In the genomic region with DNA sequence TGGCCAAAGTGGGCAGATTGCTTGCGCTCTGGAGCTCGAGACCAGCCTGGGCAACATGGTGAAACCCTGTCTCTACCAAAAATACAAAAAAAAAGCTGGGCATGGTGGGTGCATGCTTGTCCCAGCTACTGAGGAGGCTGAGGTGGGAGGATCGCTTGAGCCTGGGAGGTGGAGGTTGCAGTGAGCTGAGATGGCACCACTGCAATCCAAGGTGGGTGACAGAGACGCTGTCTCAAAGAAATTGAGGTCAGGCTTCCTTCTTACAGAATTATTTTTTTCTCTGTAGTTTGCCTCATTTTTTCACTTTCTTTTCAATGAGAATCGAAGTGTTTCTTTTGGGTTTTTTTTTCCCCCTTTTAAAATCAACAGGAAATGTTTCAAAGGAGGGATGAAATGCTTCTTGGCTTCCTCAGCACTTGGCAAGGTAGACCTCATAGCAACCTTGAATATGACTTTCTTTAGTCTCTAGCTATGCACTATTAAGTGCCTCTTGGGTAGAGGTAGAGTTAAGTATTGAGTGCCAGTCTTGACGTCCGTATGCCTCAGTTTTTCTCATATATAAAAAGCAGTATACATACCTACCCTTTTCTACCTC, we compare ENCODE assay signal across 23 cellular contexts. TPM values are rescaled to one million over a fixed set of nuclear protein-coding genes. Genes with fewer than 3 reads are reported as not detected.
A peak's percentile ranks its signal among the peaks of the same experiment; 100 is the strongest.
DNase-seq lines count a peak whose midpoint lies in the region; ATAC-seq, FAIRE-seq and TF ChIP-seq lines count a peak whose summit lies in the region.
"Had no signal": no experiment of that assay in that cellular context is flagged by ENCODE, and none has a peak within 500 bp of the region (broad histone marks: within the 10 kb centered on the region; RNA-seq: fewer than 3 reads in every experiment).

No MANE protein-coding gene starts in this region.

- no peak overlapping the region for H4K5ac ChIP-seq in H1 (ENCODE audit: insufficient read length, low read depth, low read length)

- peak overlapping the region; percentile 77 for H3K27ac Mint-ChIP-seq in T-helper 1 cell treated with Interleukin-12 subunit alpha and Interleukin-12 subunit beta and Interleukin-4 antibody, amounts not matched to agents 30 μg/mL and 1 μg/mL, for 36 hours
- H3K27ac Mint-ChIP-seq: dendritic cell treated with granulocyte-macrophage colony-stimulating factor and Interleukin-4, amounts not matched to agents 40 ng/mL and 50 ng/mL, for 4 days had no signal

- H2AK5ac ChIP-seq in H1 (ENCODE audit: low read depth, low read length) (no peak overlapping the region), neuronal stem cell (ENCODE audit: low read depth, low read length) (no peak overlapping the region)

- no peak for TF ChIP-seq POLR2A in HepG2 (IDR thresholded peaks at IDR 0.05; ENCODE audit: insufficient read depth in 1 of 2, low read depth in 2 of 2, low read length in 2 of 2)
- no peak for TF ChIP-seq POLR2A in right lobe of liver (IDR thresholded peaks at IDR 0.05)
- TF ChIP-seq POLR2A in H1 (IDR thresholded peaks at IDR 0.05; ENCODE audit: control extremely low read depth in 1 of 2, low read depth in 2 of 2, low read length in 2 of 2), result no peak
- no peak for TF ChIP-seq POLR2A in thyroid gland (IDR thresholded peaks at IDR 0.05)

- peak overlapping the region; percentile 75 for H3K4ac ChIP-seq in H1 (replicated peaks; ENCODE audit: insufficient read length, low read depth, low read length)
- no peak overlapping the region for H3K4ac ChIP-seq in neuronal stem cell (ENCODE audit: low read length)

- H4K20me1 ChIP-seq in HepG2 (ENCODE audit: insufficient read depth, low read length), result no peaks in the 10 kb centered on the region
- peaks cover 0 to 2% of the 10 kb centered on the region in 2 experiments for H4K20me1 ChIP-seq in H1 (replicated peaks in 1 of 2; ENCODE audit: control insufficient read depth in 1 of 2, insufficient read depth in 2 of 2, low read length in 2 of 2)

- no TSS peak for BruUV-seq in HepG2 (replicated peaks; lab: Mats Ljungman, UMichigan)

- no peak overlapping the region for H2BK20ac ChIP-seq in H1 (ENCODE audit: low read length)

- no peak overlapping the region for H2BK12ac ChIP-seq in H1 (ENCODE audit: low read depth, low read length)
- no peak overlapping the region for H2BK12ac ChIP-seq in neuronal stem cell (ENCODE audit: low read length)

- H3K9me3 ChIP-seq in HepG2 (ENCODE audit: low read length) (no peaks in the 10 kb centered on the region), right lobe of liver (no peaks in the 10 kb centered on the region), H1 (ENCODE audit: insufficient read depth in 2 of 2, low read depth in 1 of 2, low read length in 1 of 2) (no peaks in the 10 kb centered on the region), thyroid gland (no peaks in the 10 kb centered on the region), neuronal stem cell (replicated peaks in 1 of 2; ENCODE audit: control insufficient read depth in 2 of 2, insufficient read depth in 1 of 2, low read depth in 1 of 2, low read length in 2 of 2) (no peaks in the 10 kb centered on the region)
- H3K9me3 ChIP-seq: esophagus muscularis mucosa, heart right ventricle, vagina had no signal

- ATAC-seq in HepG2 (no peak), right lobe of liver (no peak)
- ATAC-seq: foreskin keratinocyte, heart right ventricle, left colon, PC-3, Right ventricle myocardium inferior, SK-N-SH treated with all-trans-retinoic acid at 6 μM for 48 hours had no signal

- H3K23ac ChIP-seq in H1 (ENCODE audit: insufficient read length) (no peak overlapping the region), neuronal stem cell (ENCODE audit: low read depth, low read length, poor library complexity) (no peak overlapping the region)

- H2BK5ac ChIP-seq in H1 (ENCODE audit: low read depth, low read length), result no peak overlapping the region
- H2BK5ac ChIP-seq in neuronal stem cell (ENCODE audit: low read length), result no peak overlapping the region

- intact Hi-C loops in HepG2 (cut with micrococcal nuclease; ENCODE audit: unreplicated experiment), result no loop called here
- intact Hi-C loops in right lobe of liver (cut with DNase I), result no loop called here
- intact Hi-C loops in thyroid gland (cut with DNase I), result no loop called here

- H3K9me3 Mint-ChIP-seq in T-helper 1 cell treated with Interleukin-12 subunit alpha and Interleukin-12 subunit beta and Interleukin-4 antibody, amounts not matched to agents 30 μg/mL and 1 μg/mL, for 36 hours, result no peaks in the 10 kb centered on the region
- H3K9me3 Mint-ChIP-seq: central memory CD8-positive, alpha-beta T cell; dendritic cell treated with granulocyte-macrophage colony-stimulating factor and Interleukin-4, amounts not matched to agents 40 ng/mL and 50 ng/mL, for 4 days had no signal

- H3K27ac ChIP-seq in HepG2 (ENCODE audit: extremely low read length, insufficient read depth, low read length), result no peak overlapping the region
- H3K27ac ChIP-seq in right lobe of liver, result no peak overlapping the region
- no peak overlapping the region for H3K27ac ChIP-seq in H1 (ENCODE audit: low read depth, low read length)
- peak overlapping the region; percentile 54 to 72 (median 68) for H3K27ac ChIP-seq in thyroid gland
- H3K27ac ChIP-seq in neuronal stem cell (replicated peaks; ENCODE audit: low read length), result no peak overlapping the region
- H3K27ac ChIP-seq: 22Rv1, esophagus muscularis mucosa, foreskin keratinocyte, heart right ventricle, vagina had no signal

- POLR2A ChIA-PET in HepG2 (lab: Yijun Ruan, JAX), result no interaction called here
- POLR2A ChIA-PET in H1 (lab: Charles Lee; ENCODE audit: partially characterized antibody), result interaction anchor here (0.7 kb wide), 1 partner anchor 11 kb away, joined by 3 read pairs; no protein-coding TSS in a partner anchor

- WGBS in HepG2 (ENCODE audit: low lambda C conversion rate), result 95% methylated on average over 7 of the region's 7 CpGs
- 89% methylated on average over 7 of the region's 7 CpGs for WGBS in right lobe of liver (ENCODE audit: insufficient coverage, low coverage, low lambda C conversion rate, missing lambda C conversion rate)
- 92% methylated on average over 7 of the region's 7 CpGs; no CpG with 5 or more reads in 1 of the 2 experiments for WGBS in H1 (ENCODE audit: extremely low coverage in 1 of 2, insufficient coverage in 1 of 2, insufficient read length in 1 of 2, insufficient replicate concordance in 2 of 2, low coverage in 1 of 2, low lambda C conversion rate in 2 of 2, missing lambda C conversion rate in 1 of 2), 2 experiments
- WGBS in thyroid gland, 2 donors, result 67 to 71% methylated on average over 7 of the region's 7 CpGs
- WGBS in neuronal stem cell (ENCODE audit: extremely low coverage in 2 of 2, insufficient read length in 2 of 2, insufficient replicate concordance in 1 of 2), 2 donors, result no CpG with 5 or more reads among the region's 7 CpGs

- H3K14ac ChIP-seq in H1 (ENCODE audit: insufficient read length) (no peak overlapping the region), neuronal stem cell (ENCODE audit: low read length) (no peak overlapping the region)

- H2AFZ ChIP-seq in HepG2 (ENCODE audit: low read length) (no peak overlapping the region), H1 (ENCODE audit: low read length) (no peak overlapping the region), neuronal stem cell (ENCODE audit: low read length) (no peak overlapping the region)

- H4K91ac ChIP-seq in H1 (replicated peaks; ENCODE audit: insufficient read length, low read length) (no peak overlapping the region), neuronal stem cell (ENCODE audit: low read depth, low read length, poor library complexity) (no peak overlapping the region)

- no peak for TF ChIP-seq CTCF in HepG2 (CRISPR knock-in tag; IDR thresholded peaks at IDR 0.05)
- TF ChIP-seq CTCF in right lobe of liver (IDR thresholded peaks at IDR 0.05), result no peak
- no peak for TF ChIP-seq CTCF in H1 (IDR thresholded peaks at IDR 0.05; ENCODE audit: control extremely low read depth in 1 of 3, insufficient read depth in 1 of 3, low read depth in 1 of 3, low read length in 3 of 3)
- no peak for TF ChIP-seq CTCF in thyroid gland (IDR thresholded peaks at IDR 0.05)

- no peaks in the 10 kb centered on the region for H3K4me1 ChIP-seq in HepG2 (ENCODE audit: insufficient read depth, low read length)
- no peaks in the 10 kb centered on the region for H3K4me1 ChIP-seq in right lobe of liver
- H3K4me1 ChIP-seq in H1 (replicated peaks in 1 of 4; ENCODE audit: control insufficient read depth in 3 of 4, insufficient read depth in 4 of 4, low read length in 3 of 4), result peaks cover 0 to 6% (median 0%) of the 10 kb centered on the region in 4 experiments; a peak in 1 of 7 replicates
- peaks cover 26 to 32% of the 10 kb centered on the region in 2 donors for H3K4me1 ChIP-seq in thyroid gland
- H3K4me1 ChIP-seq in neuronal stem cell (ENCODE audit: control insufficient read depth in 2 of 2, insufficient read depth in 1 of 2, low read depth in 1 of 2, low read length in 2 of 2), result peaks cover 3 to 5% of the 10 kb centered on the region in 2 donors
- H3K4me1 ChIP-seq: esophagus muscularis mucosa, foreskin keratinocyte, vagina had no signal

- H3K27me3 ChIP-seq in HepG2 (ENCODE audit: control insufficient read depth in 1 of 2, insufficient read depth in 2 of 2, low read length in 2 of 2) (no peaks in the 10 kb centered on the region), right lobe of liver (no peaks in the 10 kb centered on the region), H1 (replicated peaks in 1 of 4; ENCODE audit: control insufficient read depth in 3 of 4, extremely low read depth in 1 of 4, insufficient read depth in 3 of 4, low read length in 3 of 4) (no peaks in the 10 kb centered on the region), thyroid gland (no peaks in the 10 kb centered on the region), neuronal stem cell (ENCODE audit: control insufficient read depth in 3 of 3, insufficient read depth in 3 of 3, low read depth in 1 of 3, low read length in 3 of 3) (no peaks in the 10 kb centered on the region)
- H3K27me3 ChIP-seq: esophagus muscularis mucosa, foreskin keratinocyte, heart right ventricle, vagina had no signal

- FAIRE-seq in HepG2 (lab: Jason Lieb, UNC), result no peak
- no peak for FAIRE-seq in H1 (lab: Jason Lieb, UNC)

- TF ChIP-seq RAD21 in HepG2 (CRISPR knock-in tag; IDR thresholded peaks at IDR 0.05) (no peak), H1 (IDR thresholded peaks at IDR 0.05 in 1 of 2, conservative IDR thresholded peaks at IDR 0.05 in 1 of 2; ENCODE audit: low read depth in 2 of 2, low read length in 2 of 2) (no peak)

- TF ChIP-seq EP300 in HepG2 (IDR thresholded peaks at IDR 0.05; ENCODE audit: low read depth in 2 of 2, low read length in 2 of 2) (no peak), HepG2 (CRISPR knock-in tag; IDR thresholded peaks at IDR 0.05; ENCODE audit: borderline replicate concordance) (no peak), H1 (IDR thresholded peaks at IDR 0.05; ENCODE audit: borderline replicate concordance in 1 of 2, low read depth in 2 of 2, low read length in 2 of 2) (no peak)

- H3K36me3 ChIP-seq in HepG2 (replicated peaks in 1 of 2; ENCODE audit: control insufficient read depth in 1 of 2, insufficient read depth in 2 of 2, low read length in 2 of 2) (peaks cover 1 to 2% of the 10 kb centered on the region in 2 experiments; a peak in 3 of 5 replicates), right lobe of liver (peaks cover 0 to 8% (median 4%) of the 10 kb centered on the region in 4 donors), H1 (ENCODE audit: control insufficient read depth in 2 of 4, insufficient read depth in 4 of 4, low read length in 3 of 4) (peaks cover 0 to 11% (median 2%) of the 10 kb centered on the region in 4 experiments; a peak in 6 of 8 replicates), thyroid gland (no peaks in the 10 kb centered on the region), neuronal stem cell (replicated peaks in 1 of 2; ENCODE audit: control insufficient read depth in 2 of 2, insufficient read depth in 2 of 2, low read length in 2 of 2) (peaks cover under 1 to 59% of the 10 kb centered on the region in 2 donors)

- CTCF ChIA-PET in HepG2 (lab: Yijun Ruan, JAX; ENCODE audit: low intra/inter-chr PET ratio, low total read pairs) (no interaction called here), H1 (lab: Charles Lee; ENCODE audit: partially characterized antibody) (interaction anchor here (1.0 to 28.0 kb wide), 5 partner anchors 9 to 271 kb away, joined by 3 to 397 read pairs (median 5); no protein-coding TSS in a partner anchor)

- H2BK15ac ChIP-seq in H1 (ENCODE audit: low read length) (no peak overlapping the region), neuronal stem cell (ENCODE audit: low read length) (no peak overlapping the region)

- no peak overlapping the region for H3K18ac ChIP-seq in H1 (ENCODE audit: extremely low read depth, low read length)
- H3K18ac ChIP-seq in neuronal stem cell (ENCODE audit: low read length), result no peak overlapping the region

- H3K9ac ChIP-seq in HepG2 (ENCODE audit: insufficient read depth, low read depth, low read length) (no peak overlapping the region), H1 (replicated peaks in 1 of 4; ENCODE audit: extremely low read depth in 1 of 4, low read depth in 3 of 4, low read length in 3 of 4) (no peak overlapping the region), neuronal stem cell (ENCODE audit: low read depth, low read length, poor library complexity) (no peak overlapping the region)

- H3K4me1 Mint-ChIP-seq in T-helper 1 cell treated with Interleukin-12 subunit alpha and Interleukin-12 subunit beta and Interleukin-4 antibody, amounts not matched to agents 30 μg/mL and 1 μg/mL, for 36 hours (ENCODE audit: low read depth), result peaks cover 27% of the 10 kb centered on the region

- no peak overlapping the region for H3K56ac ChIP-seq in H1 (replicated peaks; ENCODE audit: insufficient read length, low read depth, low read length)

- DNase-seq in T-helper 1 cell (no peak), HepG2 (ENCODE audit: low spot score) (no peak), right lobe of liver (no peak), H1 (ENCODE audit: low read depth in 1 of 2, low spot score in 2 of 2) (no peak), thyroid gland (peak in 1 of 2 donors; percentile 31), Ammon's horn (ENCODE audit: low spot score) (no peak), neuronal stem cell (ENCODE audit: low spot score) (no peak)
- DNase-seq: activated T-cell treated with anti-CD3 and anti-CD28 coated beads, Interleukin-2, amount 50 U/mL, for 1 hour; foreskin keratinocyte; heart right ventricle; left colon; NCI-H1694 treated with DMSO at 0.1 percent for 48 hours; NCI-H510A; occipital lobe; PC-3 had no signal

- H3K23me2 ChIP-seq in H1 (ENCODE audit: low read depth, low read length), result no peaks in the 10 kb centered on the region

- H3K4me3 Mint-ChIP-seq in T-helper 1 cell treated with Interleukin-12 subunit alpha and Interleukin-12 subunit beta and Interleukin-4 antibody, amounts not matched to agents 30 μg/mL and 1 μg/mL, for 36 hours, result no peak overlapping the region
- H3K4me3 Mint-ChIP-seq: central memory CD8-positive, alpha-beta T cell; dendritic cell treated with granulocyte-macrophage colony-stimulating factor and Interleukin-4, amounts not matched to agents 40 ng/mL and 50 ng/mL, for 4 days had no signal

- H3K36me3 Mint-ChIP-seq in T-helper 1 cell treated with Interleukin-12 subunit alpha and Interleukin-12 subunit beta and Interleukin-4 antibody, amounts not matched to agents 30 μg/mL and 1 μg/mL, for 36 hours (ENCODE audit: low read depth), result peaks cover 34% of the 10 kb centered on the region

- H2BK120ac ChIP-seq in H1 (replicated peaks; ENCODE audit: low read depth, low read length) (no peak overlapping the region), neuronal stem cell (ENCODE audit: low read depth, low read length) (no peak overlapping the region)

- no peaks in the 10 kb centered on the region for H3K79me2 ChIP-seq in HepG2 (ENCODE audit: insufficient read depth, low read length)
- H3K79me2 ChIP-seq in H1 (ENCODE audit: control insufficient read depth in 1 of 2, insufficient read depth in 2 of 2, low read length in 2 of 2), result peaks cover 0 to 3% of the 10 kb centered on the region in 2 experiments; a peak in 1 of 4 replicates

- no peak overlapping the region for H3K4me3 ChIP-seq in HepG2 (replicated peaks in 1 of 3; ENCODE audit: insufficient read depth in 1 of 3, low read depth in 2 of 3, low read length in 3 of 3)
- no peak overlapping the region for H3K4me3 ChIP-seq in right lobe of liver
- no peak overlapping the region for H3K4me3 ChIP-seq in H1 (ENCODE audit: extremely low read depth in 1 of 4, insufficient read depth in 2 of 4, low read depth in 3 of 4, low read length in 4 of 4)
- H3K4me3 ChIP-seq in thyroid gland (replicated peaks in 1 of 3), result no peak overlapping the region
- H3K4me3 ChIP-seq in neuronal stem cell (ENCODE audit: low read length in 2 of 2), result no peak overlapping the region
- H3K4me3 ChIP-seq: esophagus muscularis mucosa, heart right ventricle, vagina had no signal

- in situ Hi-C loops in HepG2 (cut with HindIII; ENCODE audit: extremely low pct_ligation_motif_present, low pct_unique_long_range_greater_than_20kb), result no loop called here

- H3K79me1 ChIP-seq in H1 (ENCODE audit: low read depth, low read length) (no peaks in the 10 kb centered on the region), neuronal stem cell (ENCODE audit: low read depth, low read length) (no peaks in the 10 kb centered on the region)

- no peak overlapping the region; the same call in 1 of the 2 replicates for H4K8ac ChIP-seq in H1 (ENCODE audit: extremely low read depth, insufficient read depth, low read length)
- no peak overlapping the region for H4K8ac ChIP-seq in neuronal stem cell (ENCODE audit: low read depth, low read length)

- H3K27me3 Mint-ChIP-seq in T-helper 1 cell treated with Interleukin-12 subunit alpha and Interleukin-12 subunit beta and Interleukin-4 antibody, amounts not matched to agents 30 μg/mL and 1 μg/mL, for 36 hours (ENCODE audit: low read depth), result no peaks in the 10 kb centered on the region
- H3K27me3 Mint-ChIP-seq: central memory CD8-positive, alpha-beta T cell; dendritic cell treated with granulocyte-macrophage colony-stimulating factor and Interleukin-4, amounts not matched to agents 40 ng/mL and 50 ng/mL, for 4 days had no signal

- no peak overlapping the region for H3K4me2 ChIP-seq in HepG2 (ENCODE audit: low read depth, low read length)
- H3K4me2 ChIP-seq in H1 (ENCODE audit: insufficient read depth in 1 of 2, low read depth in 2 of 2, low read length in 2 of 2), result no peak overlapping the region
- H3K4me2 ChIP-seq in neuronal stem cell (ENCODE audit: insufficient read depth, low read length, poor library complexity, severe bottlenecking), result no peak overlapping the region

RNA-seq across cellular contexts. Expression of gene MDM4, which starts 40.3 kb away (rescaled TPM):
- total RNA-seq in HepG2 (2016; rRNA removed; fragmentation: Illumina TruSeq; extraction: Trizol) (13.8 and 19.0 TPM in 2 replicates), right lobe of liver (10 to 100 TPM; 21.0 to 37.6 (median 25.3) TPM), thyroid gland (100 to 1,000 TPM in 2 of 4 donors, 10 to 100 TPM in 2; 72.3 to 177 (median 102) TPM)
- 5.8 and 7.8 TPM in 2 replicates for total RNA-seq in HepG2 (2016; cell fraction: cytosol; rRNA removed; fragmentation: Illumina TruSeq; extraction: Trizol; ENCODE audit: low read depth)
- 14.6 and 17.8 TPM in 2 replicates for total RNA-seq in HepG2 (2016; cell fraction: insoluble cytoplasmic fraction; rRNA removed; fragmentation: Illumina TruSeq; extraction: Trizol)
- total RNA-seq in HepG2 (2016; cell fraction: membrane; rRNA removed; fragmentation: Illumina TruSeq; extraction: Trizol), result 7.2 and 11.4 TPM in 2 replicates
- 54.0 and 56.5 TPM in 2 replicates for total RNA-seq in HepG2 (2016; cell fraction: nucleus; rRNA removed; fragmentation: Illumina TruSeq; extraction: Trizol)
- polyA plus RNA-seq in HepG2 (2011; rRNA removed) (14.9 TPM in 2 replicates), H1 (2011; rRNA removed) (10.0 and 10.8 TPM in 2 replicates)
- 2.4 and 3.7 TPM in 2 replicates for polyA plus RNA-seq in HepG2 (2011; cell fraction: cytosol; rRNA removed)
- polyA plus RNA-seq in HepG2 (2011; cell fraction: nucleus; rRNA removed), result 26.3 and 36.2 TPM in 2 replicates
- polyA plus RNA-seq in HepG2 (2012), result 5.9 and 7.4 TPM in 2 replicates
- 0.97 and 1.5 TPM in 2 replicates for polyA plus RNA-seq in HepG2 (2016; cell fraction: cytosol; fragmentation: Illumina TruSeq; extraction: Trizol; ENCODE audit: low read depth)
- 3.4 TPM in 2 replicates for polyA plus RNA-seq in HepG2 (2016; cell fraction: insoluble cytoplasmic fraction; fragmentation: Illumina TruSeq; extraction: Trizol; ENCODE audit: low read depth)
- 3.3 and 3.8 TPM in 2 replicates for polyA plus RNA-seq in HepG2 (2016; cell fraction: membrane; fragmentation: Illumina TruSeq; extraction: Trizol; ENCODE audit: low read depth)
- 42.4 and 45.8 TPM in 2 replicates for polyA plus RNA-seq in HepG2 (2016; cell fraction: nucleus; fragmentation: Illumina TruSeq; extraction: Trizol; ENCODE audit: insufficient read depth, low read depth)
- polyA minus RNA-seq in HepG2 (2011; rRNA and poly(A)+ RNA removed; ENCODE audit: low replicate concordance), result 38.9 and 56.7 TPM in 2 replicates
- polyA minus RNA-seq in HepG2 (2011; cell fraction: cytosol; rRNA and poly(A)+ RNA removed), result 8.7 and 10.2 TPM in 2 replicates
- polyA minus RNA-seq in HepG2 (2011; cell fraction: nucleus; rRNA and poly(A)+ RNA removed), result 130 and 161 TPM in 2 replicates
- 81.7 and 84.9 TPM in 2 replicates for total RNA-seq in H1 (2021; fragmentation: NEBNext Ultra II Directional; extraction: Animal tissue kit (Norgen Biotek cat#: 25700))
- polyA plus RNA-seq in H1 (2011; cell fraction: cytosol; rRNA removed), result 12.8 TPM
- polyA plus RNA-seq in H1 (2011; cell fraction: nucleus; rRNA removed), result 23.1 TPM
- polyA plus RNA-seq in H1 (2012, experiment 1 of 2), result 9.8 to 13.2 TPM (median 11.4 TPM) in 4 replicates
- polyA plus RNA-seq in H1 (2012, experiment 2 of 2), result 2.0 TPM
- 20.5 TPM for polyA plus RNA-seq in H1 (2013, experiment 1 of 2)
- 18.6 TPM for polyA plus RNA-seq in H1 (2013, experiment 2 of 2)
- polyA minus RNA-seq in H1 (2011; rRNA and poly(A)+ RNA removed), result 75.0 and 83.5 TPM in 2 replicates
- 26.9 TPM for polyA minus RNA-seq in H1 (2011; cell fraction: cytosol; rRNA and poly(A)+ RNA removed)
- 109 TPM for polyA minus RNA-seq in H1 (2011; cell fraction: nucleus; rRNA and poly(A)+ RNA removed)
- polyA plus RNA-seq in neuronal stem cell (2013, experiment 1 of 2), result 18.0 TPM
- polyA plus RNA-seq in neuronal stem cell (2013, experiment 2 of 2), result 21.9 TPM

Comparison
In these comparisons a context has a peak if more than half of its experiments do, and no peak if none do; other contexts are left out.
1. H3K27ac ChIP-seq: peak in thyroid gland (3 of 3); none in HepG2 (single experiment), right lobe of liver (0 of 3), H1 (single experiment) and neuronal stem cell (single experiment).